In the genomic region with DNA sequence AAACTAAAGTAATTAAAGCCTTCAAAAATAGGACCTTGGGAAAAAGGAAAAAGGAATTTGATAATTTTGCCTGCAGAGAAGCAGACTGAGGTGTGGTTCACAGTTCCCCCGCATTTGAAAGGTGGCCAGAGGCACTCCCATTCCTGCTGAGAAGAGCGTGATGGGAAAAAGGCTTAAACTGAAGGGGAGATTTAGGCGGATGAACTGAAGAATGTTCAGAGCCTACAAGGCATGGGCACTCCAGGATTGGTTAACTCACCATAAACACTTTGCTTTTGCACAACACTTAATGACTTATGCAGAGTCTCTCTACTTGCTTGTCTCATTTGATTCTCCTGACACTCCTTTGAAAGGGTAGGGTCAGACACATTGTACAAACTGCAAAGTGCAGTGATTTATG, we compare ENCODE assay signal across 1 cellular context.
TF ChIP-seq lines count a peak whose summit lies in the region.

No MANE protein-coding gene starts in this region.

TF ChIP-seq in H1, 55 proteins besides CTCF, POLR2A, EP300 and RAD21:
- TF ChIP-seq BCL11A (IDR thresholded peaks at IDR 0.05; ENCODE audit: low read depth in 2 of 2, low read length in 2 of 2) (no peak), SIN3A (conservative IDR thresholded peaks at IDR 0.05 in 1 of 2, IDR thresholded peaks at IDR 0.05 in 1 of 2; ENCODE audit: low read depth in 1 of 2, low read length in 2 of 2) (no peak), CHD2 (IDR thresholded peaks at IDR 0.05; ENCODE audit: low read length) (no peak), KDM1A (IDR thresholded peaks at IDR 0.05; ENCODE audit: borderline replicate concordance, low read length) (no peak), CBX8 (IDR thresholded peaks at IDR 0.05; ENCODE audit: borderline replicate concordance, low read depth, low read length) (no peak), POU5F1 (IDR thresholded peaks at IDR 0.05; ENCODE audit: low read depth, low read length) (no peak), CTBP2 (IDR thresholded peaks at IDR 0.05; ENCODE audit: borderline replicate concordance, insufficient read depth, insufficient read length, low read length) (no peak), KDM4A (IDR thresholded peaks at IDR 0.05; ENCODE audit: low read depth, low read length, severe bottlenecking) (no peak), GTF2F1 (IDR thresholded peaks at IDR 0.05; ENCODE audit: borderline replicate concordance, low read depth, low read length) (no peak), FOSL1 (IDR thresholded peaks at IDR 0.05; ENCODE audit: insufficient read depth, low read depth, low read length) (no peak), TEAD4 (IDR thresholded peaks at IDR 0.05; ENCODE audit: low read depth, low read length) (no peak), RXRA (IDR thresholded peaks at IDR 0.05; ENCODE audit: insufficient read depth, low read depth, low read length) (no peak), SAP30 (IDR thresholded peaks at IDR 0.05; ENCODE audit: insufficient read depth, insufficient replicate concordance, low read length) (no peak)
- TF ChIP-seq, protein P1, sequence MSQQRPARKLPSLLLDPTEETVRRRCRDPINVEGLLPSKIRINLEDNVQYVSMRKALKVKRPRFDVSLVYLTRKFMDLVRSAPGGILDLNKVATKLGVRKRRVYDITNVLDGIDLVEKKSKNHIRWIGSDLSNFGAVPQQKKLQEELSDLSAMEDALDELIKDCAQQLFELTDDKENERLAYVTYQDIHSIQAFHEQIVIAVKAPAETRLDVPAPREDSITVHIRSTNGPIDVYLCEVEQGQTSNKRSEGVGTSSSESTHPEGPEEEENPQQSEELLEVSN (IDR thresholded peaks at IDR 0.05): no peak
- TF ChIP-seq, protein P2, sequence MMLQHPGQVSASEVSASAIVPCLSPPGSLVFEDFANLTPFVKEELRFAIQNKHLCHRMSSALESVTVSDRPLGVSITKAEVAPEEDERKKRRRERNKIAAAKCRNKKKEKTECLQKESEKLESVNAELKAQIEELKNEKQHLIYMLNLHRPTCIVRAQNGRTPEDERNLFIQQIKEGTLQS (IDR thresholded peaks at IDR 0.05; ENCODE audit: insufficient read depth, low read depth, low read length): no peak
